Comparison of ENCODE assay signal across 23 cellular contexts in genomic region chr4:175369087-175369486, GRCh38.
DNase-seq lines count a peak whose midpoint lies in the region; ATAC-seq and TF ChIP-seq lines count a peak whose summit lies in the region.
"Had no signal": no experiment of that assay in that cellular context is flagged by ENCODE, and none has a peak within 500 bp of the region (broad histone marks: within the 10 kb centered on the region; RNA-seq: fewer than 3 reads in every experiment).

No MANE protein-coding gene starts in this region.

- no peak overlapping the region for H3K4me3 Mint-ChIP-seq in activated T-cell treated with anti-CD3 and anti-CD28 coated beads, Interleukin-2, amount 50 U/mL, for 72 hours
- H3K4me3 Mint-ChIP-seq in glutamatergic neuron (ENCODE audit: unreplicated experiment), result no peak overlapping the region
- H3K4me3 Mint-ChIP-seq: CD8-positive, alpha-beta T cell; natural killer cell treated with Interleukin-12 subunit alpha and Interleukin-12 subunit beta and Interleukin-15 and Interleukin-18, amount 100 ng/mL, for 72 hours had no signal

- no peak overlapping the region for H3K27ac Mint-ChIP-seq in activated T-cell treated with anti-CD3 and anti-CD28 coated beads, Interleukin-2, amount 50 U/mL, for 72 hours
- no peak overlapping the region for H3K27ac Mint-ChIP-seq in glutamatergic neuron (ENCODE audit: unreplicated experiment)
- H3K27ac Mint-ChIP-seq: CD8-positive, alpha-beta T cell; natural killer cell treated with Interleukin-12 subunit alpha and Interleukin-12 subunit beta and Interleukin-15 and Interleukin-18, amount 100 ng/mL, for 72 hours had no signal

- H3K4me1 ChIP-seq in aorta (ENCODE audit: control insufficient read depth in 1 of 2, insufficient read depth in 2 of 2, low read length in 2 of 2), result no peaks in the 10 kb centered on the region
- H3K4me1 ChIP-seq: colonic mucosa had no signal

- TF ChIP-seq CTCF in HFF-Myc (IDR thresholded peaks at IDR 0.05; ENCODE audit: low read depth, low read length, missing control alignments) (no peak), foreskin fibroblast (IDR thresholded peaks at IDR 0.05; ENCODE audit: low read depth, low read length) (no peak), glutamatergic neuron (IDR thresholded peaks at IDR 0.05; ENCODE audit: partially characterized antibody, unreplicated experiment) (no peak)

- H3K9me3 Mint-ChIP-seq in activated T-cell treated with anti-CD3 and anti-CD28 coated beads, Interleukin-2, amount 50 U/mL, for 72 hours, result peaks cover 0 to 1% of the 10 kb centered on the region in 2 donors
- no peaks in the 10 kb centered on the region for H3K9me3 Mint-ChIP-seq in glutamatergic neuron (ENCODE audit: unreplicated experiment)
- H3K9me3 Mint-ChIP-seq: CD8-positive, alpha-beta T cell; natural killer cell treated with Interleukin-12 subunit alpha and Interleukin-12 subunit beta and Interleukin-15 and Interleukin-18, amount 100 ng/mL, for 72 hours had no signal

- H3K4me3 ChIP-seq in HFF-Myc (replicated peaks; ENCODE audit: low read depth, low read length) (no peak overlapping the region), foreskin fibroblast (ENCODE audit: low read depth in 1 of 2, low read length in 2 of 2) (no peak overlapping the region), aorta (ENCODE audit: low read length in 2 of 2) (no peak overlapping the region)
- H3K4me3 ChIP-seq: A549, colonic mucosa, GM12878, K562, SK-N-MC had no signal

- H3K36me3 Mint-ChIP-seq in activated T-cell treated with anti-CD3 and anti-CD28 coated beads, Interleukin-2, amount 50 U/mL, for 72 hours (ENCODE audit: insufficient read depth in 2 of 2), result no peaks in the 10 kb centered on the region
- no peaks in the 10 kb centered on the region for H3K36me3 Mint-ChIP-seq in glutamatergic neuron (ENCODE audit: unreplicated experiment)
- H3K36me3 Mint-ChIP-seq: CD8-positive, alpha-beta T cell; natural killer cell treated with Interleukin-12 subunit alpha and Interleukin-12 subunit beta and Interleukin-15 and Interleukin-18, amount 100 ng/mL, for 72 hours had no signal

- H3K27me3 ChIP-seq in aorta (ENCODE audit: control insufficient read depth in 1 of 2, insufficient read depth in 2 of 2, low read length in 1 of 2), result no peaks in the 10 kb centered on the region
- H3K27me3 ChIP-seq: colonic mucosa had no signal

- no peaks in the 10 kb centered on the region for H3K36me3 ChIP-seq in aorta (ENCODE audit: control insufficient read depth in 1 of 2, insufficient read depth in 2 of 2, low read length in 1 of 2)
- H3K36me3 ChIP-seq: colonic mucosa had no signal

- ATAC-seq in activated T-cell treated with anti-CD3 and anti-CD28 coated beads, Interleukin-2, amount 50 U/mL, for 72 hours (replicated peaks in 1 of 2), result no peak
- no peak for ATAC-seq in aorta (ENCODE audit: low FRiP score)
- ATAC-seq: A549; CD8-positive, alpha-beta T cell; GM12878; K562; natural killer cell treated with Interleukin-12 subunit alpha and Interleukin-12 subunit beta and Interleukin-15 and Interleukin-18, amount 100 ng/mL, for 72 hours had no signal

- DNase-seq in AG08395 (ENCODE audit: low spot score) (peak; percentile 20), HFF-Myc (ENCODE audit: extremely low read depth, low read depth) (peak; percentile 5), amniotic epithelial cell (ENCODE audit: low read depth) (peak; percentile 69), foreskin fibroblast (peak; percentile 21 to 74), aorta (no peak), KG1 (lab: John Stamatoyannopoulos, UW) (no peak), glutamatergic neuron (no peak)
- no peak for DNase-seq in activated T-cell treated with anti-CD3 and anti-CD28 coated beads, Interleukin-2, amount 50 U/mL, for 72 hours
- DNase-seq: activated CD4-positive, alpha-beta T cell treated with anti-CD3 and anti-CD28 coated beads for 48 hours; activated CD8-positive, alpha-beta memory T cell treated with anti-CD3 and anti-CD28 coated beads, Interleukin-2, amount 50 U/mL, for 4 hours; activated gamma-delta T cell treated with Interleukin-2 at 50 U/mL for 16 hours; CD8-positive, alpha-beta T cell; colonic mucosa; mesendoderm; NCI-H1092 treated with DMSO at 0.1 percent for 48 hours; NCI-H69; stimulated activated naive CD4-positive, alpha-beta T cell; trophoblast cell had no signal

- H3K27ac ChIP-seq in aorta (ENCODE audit: low read depth in 1 of 2, low read length in 2 of 2), result no peak overlapping the region
- H3K27ac ChIP-seq: A549, colonic mucosa, SK-N-MC had no signal

- H3K4me1 Mint-ChIP-seq in activated T-cell treated with anti-CD3 and anti-CD28 coated beads, Interleukin-2, amount 50 U/mL, for 72 hours (ENCODE audit: low read depth), result no peaks in the 10 kb centered on the region
- H3K4me1 Mint-ChIP-seq in glutamatergic neuron (ENCODE audit: low read depth, unreplicated experiment), result no peaks in the 10 kb centered on the region

- H3K9me3 ChIP-seq in aorta (ENCODE audit: control insufficient read depth, low read length), result no peaks in the 10 kb centered on the region
- H3K9me3 ChIP-seq: A549, colonic mucosa had no signal

- intact Hi-C loops in aorta (cut with DNase I), result no loop called here

- no peaks in the 10 kb centered on the region for H3K27me3 Mint-ChIP-seq in activated T-cell treated with anti-CD3 and anti-CD28 coated beads, Interleukin-2, amount 50 U/mL, for 72 hours (ENCODE audit: low read depth)
- H3K27me3 Mint-ChIP-seq in glutamatergic neuron (ENCODE audit: unreplicated experiment), result no peaks in the 10 kb centered on the region
- H3K27me3 Mint-ChIP-seq: natural killer cell treated with Interleukin-12 subunit alpha and Interleukin-12 subunit beta and Interleukin-15 and Interleukin-18, amount 100 ng/mL, for 72 hours had no signal

- 88 to 90% methylated on average over 6 of the region's 6 CpGs for WGBS in aorta, 2 donors

Comparison
In these comparisons a context has a peak if more than half of its experiments do, and no peak if none do; other contexts are left out.
1. DNase-seq: peak in AG08395 (single experiment), HFF-Myc (single experiment), amniotic epithelial cell (single experiment) and foreskin fibroblast (2 of 2); none in activated T-cell treated with anti-CD3 and anti-CD28 coated beads, Interleukin-2, amount 50 U/mL, for 72 hours (0 of 2), aorta (0 of 2), KG1 (single experiment) and glutamatergic neuron (single experiment).